ENCODE assay signal across 1 cellular context in the genomic region with DNA sequence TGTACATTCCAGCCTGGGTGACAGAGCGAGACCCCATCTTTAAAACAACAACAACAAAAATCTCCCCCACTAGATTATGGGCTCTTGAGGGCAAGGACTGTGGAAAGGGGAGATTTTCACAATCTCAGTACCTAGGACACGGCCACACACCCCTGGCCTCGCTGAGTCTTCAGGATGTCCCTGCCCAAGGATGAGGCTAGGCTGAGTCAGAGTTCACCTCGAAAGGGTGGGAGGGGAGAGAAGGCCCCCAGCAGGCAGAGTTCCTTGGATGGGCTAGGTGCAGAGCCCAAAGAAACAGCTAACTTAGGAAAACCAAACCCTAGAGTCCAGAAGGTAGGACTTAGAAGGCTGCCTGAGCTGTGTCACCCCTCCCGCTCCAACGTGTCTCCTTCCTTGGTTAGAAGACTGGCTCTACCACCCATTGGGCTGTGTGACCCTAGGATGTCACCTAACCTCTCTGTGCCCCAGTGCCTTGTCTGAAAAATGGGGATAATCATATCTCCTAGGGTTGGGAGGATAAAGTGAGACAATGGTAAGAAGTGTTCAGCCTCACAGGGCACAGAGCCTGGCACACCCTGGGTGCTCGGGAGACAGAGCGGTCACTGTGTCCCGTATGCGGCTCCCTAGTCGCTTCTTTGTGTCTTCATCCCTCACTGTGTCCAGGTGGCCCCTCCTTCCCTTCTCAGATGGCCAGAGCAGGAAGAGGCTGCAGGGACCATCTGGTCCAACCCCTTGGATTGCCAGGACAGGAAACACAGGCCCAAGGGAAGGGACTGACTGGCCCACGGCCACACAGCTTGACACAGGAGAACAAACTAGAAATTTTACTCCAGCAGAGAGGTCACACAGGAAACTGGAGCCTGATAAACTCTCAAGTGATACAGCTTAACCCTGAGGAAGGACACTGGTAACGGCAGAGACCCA.
TF ChIP-seq lines count a peak whose summit lies in the region.

No MANE protein-coding gene starts in this region.

TF ChIP-seq in SK-N-SH treated with all-trans-retinoic acid at 6 μM for 48 hours, 23 proteins besides CTCF, POLR2A, EP300 and RAD21 (continued from another document):
- TF ChIP-seq, protein P1, sequence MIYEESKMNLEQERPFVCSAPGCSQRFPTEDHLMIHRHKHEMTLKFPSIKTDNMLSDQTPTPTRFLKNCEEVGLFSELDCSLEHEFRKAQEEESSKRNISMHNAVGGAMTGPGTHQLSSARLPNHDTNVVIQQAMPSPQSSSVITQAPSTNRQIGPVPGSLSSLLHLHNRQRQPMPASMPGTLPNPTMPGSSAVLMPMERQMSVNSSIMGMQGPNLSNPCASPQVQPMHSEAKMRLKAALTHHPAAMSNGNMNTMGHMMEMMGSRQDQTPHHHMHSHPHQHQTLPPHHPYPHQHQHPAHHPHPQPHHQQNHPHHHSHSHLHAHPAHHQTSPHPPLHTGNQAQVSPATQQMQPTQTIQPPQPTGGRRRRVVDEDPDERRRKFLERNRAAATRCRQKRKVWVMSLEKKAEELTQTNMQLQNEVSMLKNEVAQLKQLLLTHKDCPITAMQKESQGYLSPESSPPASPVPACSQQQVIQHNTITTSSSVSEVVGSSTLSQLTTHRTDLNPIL (CRISPR knock-in tag; IDR thresholded peaks at IDR 0.05; ENCODE audit: low read depth): no peak
- no peak for TF ChIP-seq OSR1 (CRISPR knock-in tag; IDR thresholded peaks at IDR 0.05)
